Comparison of ENCODE assay signal across 1 cellular context in the genomic region with DNA sequence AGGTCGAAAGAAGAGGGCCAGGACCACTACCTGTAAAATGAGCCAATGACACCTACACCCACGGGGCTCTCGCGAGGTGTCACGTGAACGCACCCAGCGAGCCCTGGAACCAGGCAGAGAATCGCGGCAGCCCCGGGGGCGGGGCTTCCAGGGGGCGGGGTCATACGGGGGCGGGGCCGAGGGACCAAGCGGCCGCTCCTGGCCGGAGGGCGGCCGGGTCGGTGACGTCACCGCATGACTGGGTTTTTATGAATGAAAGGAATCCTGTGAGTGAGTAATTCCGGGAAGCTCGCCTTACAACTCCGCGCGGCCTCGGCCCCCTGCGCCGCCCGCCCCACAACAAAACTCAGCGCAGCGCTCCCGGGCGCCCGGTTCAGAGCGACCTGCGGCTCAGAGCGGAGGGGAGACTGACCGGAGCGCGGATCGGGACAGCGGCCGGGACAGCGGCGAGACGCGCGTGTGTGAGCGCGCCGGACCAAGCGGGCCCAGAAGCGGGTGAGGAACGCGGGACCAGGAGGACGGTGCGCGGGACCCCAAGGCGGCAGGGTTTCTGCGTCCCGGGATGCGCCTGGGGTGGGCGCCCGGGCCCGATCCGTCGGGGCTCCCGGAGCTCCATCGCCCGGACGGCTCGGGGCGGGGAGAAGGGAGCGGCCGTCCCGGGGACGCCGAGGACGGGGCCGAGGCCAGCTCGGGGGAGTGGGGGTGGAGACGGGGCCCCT.
TF ChIP-seq lines count a peak whose summit lies in the region.

A gene (plus strand): TSS at position 277 of the 719 bp plus-strand sequence. CDS start 11,860 bp downstream, outside the sequence.

TF ChIP-seq in K562, 482 proteins besides CTCF, POLR2A, EP300 and RAD21 (continued from another document):
- TF ChIP-seq, protein P1, sequence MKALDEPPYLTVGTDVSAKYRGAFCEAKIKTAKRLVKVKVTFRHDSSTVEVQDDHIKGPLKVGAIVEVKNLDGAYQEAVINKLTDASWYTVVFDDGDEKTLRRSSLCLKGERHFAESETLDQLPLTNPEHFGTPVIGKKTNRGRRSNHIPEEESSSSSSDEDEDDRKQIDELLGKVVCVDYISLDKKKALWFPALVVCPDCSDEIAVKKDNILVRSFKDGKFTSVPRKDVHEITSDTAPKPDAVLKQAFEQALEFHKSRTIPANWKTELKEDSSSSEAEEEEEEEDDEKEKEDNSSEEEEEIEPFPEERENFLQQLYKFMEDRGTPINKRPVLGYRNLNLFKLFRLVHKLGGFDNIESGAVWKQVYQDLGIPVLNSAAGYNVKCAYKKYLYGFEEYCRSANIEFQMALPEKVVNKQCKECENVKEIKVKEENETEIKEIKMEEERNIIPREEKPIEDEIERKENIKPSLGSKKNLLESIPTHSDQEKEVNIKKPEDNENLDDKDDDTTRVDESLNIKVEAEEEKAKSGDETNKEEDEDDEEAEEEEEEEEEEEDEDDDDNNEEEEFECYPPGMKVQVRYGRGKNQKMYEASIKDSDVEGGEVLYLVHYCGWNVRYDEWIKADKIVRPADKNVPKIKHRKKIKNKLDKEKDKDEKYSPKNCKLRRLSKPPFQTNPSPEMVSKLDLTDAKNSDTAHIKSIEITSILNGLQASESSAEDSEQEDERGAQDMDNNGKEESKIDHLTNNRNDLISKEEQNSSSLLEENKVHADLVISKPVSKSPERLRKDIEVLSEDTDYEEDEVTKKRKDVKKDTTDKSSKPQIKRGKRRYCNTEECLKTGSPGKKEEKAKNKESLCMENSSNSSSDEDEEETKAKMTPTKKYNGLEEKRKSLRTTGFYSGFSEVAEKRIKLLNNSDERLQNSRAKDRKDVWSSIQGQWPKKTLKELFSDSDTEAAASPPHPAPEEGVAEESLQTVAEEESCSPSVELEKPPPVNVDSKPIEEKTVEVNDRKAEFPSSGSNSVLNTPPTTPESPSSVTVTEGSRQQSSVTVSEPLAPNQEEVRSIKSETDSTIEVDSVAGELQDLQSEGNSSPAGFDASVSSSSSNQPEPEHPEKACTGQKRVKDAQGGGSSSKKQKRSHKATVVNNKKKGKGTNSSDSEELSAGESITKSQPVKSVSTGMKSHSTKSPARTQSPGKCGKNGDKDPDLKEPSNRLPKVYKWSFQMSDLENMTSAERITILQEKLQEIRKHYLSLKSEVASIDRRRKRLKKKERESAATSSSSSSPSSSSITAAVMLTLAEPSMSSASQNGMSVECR (CRISPR knock-in tag; IDR thresholded peaks at IDR 0.05): no peak; the same call in 1 of the 2 replicates
- no peak for TF ChIP-seq ZNF217 (CRISPR knock-in tag; IDR thresholded peaks at IDR 0.05)
- TF ChIP-seq RFX7 (CRISPR knock-in tag; IDR thresholded peaks at IDR 0.05): no peak
- TF ChIP-seq BACH1 (tag; IDR thresholded peaks at IDR 0.05): no peak
- TF ChIP-seq GABPA (tag; conservative IDR thresholded peaks at IDR 0.05; ENCODE audit: low read depth): peak; percentile 26; the same call in 1 of the 2 replicates
- TF ChIP-seq, protein P2, sequence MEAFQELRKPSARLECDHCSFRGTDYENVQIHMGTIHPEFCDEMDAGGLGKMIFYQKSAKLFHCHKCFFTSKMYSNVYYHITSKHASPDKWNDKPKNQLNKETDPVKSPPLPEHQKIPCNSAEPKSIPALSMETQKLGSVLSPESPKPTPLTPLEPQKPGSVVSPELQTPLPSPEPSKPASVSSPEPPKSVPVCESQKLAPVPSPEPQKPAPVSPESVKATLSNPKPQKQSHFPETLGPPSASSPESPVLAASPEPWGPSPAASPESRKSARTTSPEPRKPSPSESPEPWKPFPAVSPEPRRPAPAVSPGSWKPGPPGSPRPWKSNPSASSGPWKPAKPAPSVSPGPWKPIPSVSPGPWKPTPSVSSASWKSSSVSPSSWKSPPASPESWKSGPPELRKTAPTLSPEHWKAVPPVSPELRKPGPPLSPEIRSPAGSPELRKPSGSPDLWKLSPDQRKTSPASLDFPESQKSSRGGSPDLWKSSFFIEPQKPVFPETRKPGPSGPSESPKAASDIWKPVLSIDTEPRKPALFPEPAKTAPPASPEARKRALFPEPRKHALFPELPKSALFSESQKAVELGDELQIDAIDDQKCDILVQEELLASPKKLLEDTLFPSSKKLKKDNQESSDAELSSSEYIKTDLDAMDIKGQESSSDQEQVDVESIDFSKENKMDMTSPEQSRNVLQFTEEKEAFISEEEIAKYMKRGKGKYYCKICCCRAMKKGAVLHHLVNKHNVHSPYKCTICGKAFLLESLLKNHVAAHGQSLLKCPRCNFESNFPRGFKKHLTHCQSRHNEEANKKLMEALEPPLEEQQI (IDR thresholded peaks at IDR 0.05): no peak
TF ChIP-seq in K562: peak in this region for 73.
